ENCODE assay signal across 8 cellular contexts in genomic region chr4:16224264-16224663, GRCh38. TPM values are rescaled to one million over a fixed set of nuclear protein-coding genes. Genes with fewer than 3 reads are reported as not detected.
DNase-seq lines count a peak whose midpoint lies in the region; ATAC-seq and TF ChIP-seq lines count a peak whose summit lies in the region.

No MANE protein-coding gene starts in this region.

- peak overlapping the region in 10 of 11 experiments; percentile 42 to 97 (median 95); a peak in 18 of 22 replicates for H3K27ac ChIP-seq in BLaER1 treated with 17β-estradiol and CSF1 and Interleukin-3, amounts not matched to agents 10 nM and 100 nM
- peak overlapping the region; percentile 72 for H3K27ac ChIP-seq in KOPT-K1 (ENCODE audit: low read depth, low read length, poor library complexity, severe bottlenecking)
- H3K27ac ChIP-seq in mammary epithelial cell (ENCODE audit: insufficient read depth, low read depth, low read length), result no peak overlapping the region
- peak overlapping the region in 1 of 2 donors; percentile 95 for H3K27ac ChIP-seq in mucosa of rectum (ENCODE audit: low read depth in 2 of 2, low read length in 2 of 2)

- in situ Hi-C loops in mammary epithelial cell (cut with MboI; ENCODE audit: low sequenced_read_pairs in 2 of 2), result no loop called here

- intact Hi-C loops in mammary epithelial cell (cut with micrococcal nuclease), result no loop called here

- CTCF ChIA-PET in mammary epithelial cell (lab: Charles Lee; ENCODE audit: low non-redundant PET), result no interaction called here

- dilution Hi-C loops in mammary epithelial cell (cut with HindIII; ENCODE audit: low sequenced_read_pairs), result no loop called here

- DNase-seq in mammary epithelial cell (no peak), GOT3 (lab: John Stamatoyannopoulos, UW) (no peak), SW480 (ENCODE audit: low spot score) (no peak)
- no peak for DNase-seq in effector CD4-positive, alpha-beta T cell

- H3K9me3 ChIP-seq in BLaER1 treated with 17β-estradiol and CSF1 and Interleukin-3, amounts not matched to agents 10 nM and 100 nM (replicated peaks in 1 of 11), result no peaks in the 10 kb centered on the region
- H3K9me3 ChIP-seq in KOPT-K1 (ENCODE audit: insufficient read depth, low read length, poor library complexity, severe bottlenecking) (no peaks in the 10 kb centered on the region), mammary epithelial cell (replicated peaks; ENCODE audit: insufficient read depth, low read length) (no peaks in the 10 kb centered on the region), mucosa of rectum (ENCODE audit: control insufficient read depth in 2 of 2, low read length in 2 of 2) (no peaks in the 10 kb centered on the region)

- peaks cover 14 to 36% (median 27%) of the 10 kb centered on the region in 10 experiments for H3K4me1 ChIP-seq in BLaER1 treated with 17β-estradiol and CSF1 and Interleukin-3, amounts not matched to agents 10 nM and 100 nM
- H3K4me1 ChIP-seq in mammary epithelial cell (ENCODE audit: insufficient read depth, low read length) (no peaks in the 10 kb centered on the region), mucosa of rectum (ENCODE audit: control insufficient read depth in 2 of 2, insufficient read depth in 2 of 2, low read length in 2 of 2) (peaks cover 16 to 38% of the 10 kb centered on the region in 2 donors)

- WGBS in mammary epithelial cell (ENCODE audit: low coverage, missing lambda C conversion rate), result 97% methylated on average over 2 of the region's 3 CpGs

- peak overlapping the region; percentile 81 to 94 (median 89) for H3K4me3 ChIP-seq in BLaER1 treated with 17β-estradiol and CSF1 and Interleukin-3, amounts not matched to agents 10 nM and 100 nM
- H3K4me3 ChIP-seq in mammary epithelial cell (replicated peaks in 1 of 3; ENCODE audit: insufficient read depth in 1 of 3, low read depth in 2 of 3, low read length in 3 of 3) (no peak overlapping the region), mucosa of rectum (ENCODE audit: low read length in 2 of 2) (peak overlapping the region; percentile 79 to 94)

- peaks cover 63% of the 10 kb centered on the region for H3K79me2 ChIP-seq in mammary epithelial cell (ENCODE audit: insufficient read depth, low read length)

- H3K9ac ChIP-seq in BLaER1 treated with 17β-estradiol and CSF1 and Interleukin-3, amounts not matched to agents 10 nM and 100 nM, result peak overlapping the region; percentile 7 to 98 (median 94); a peak in 18 of 22 replicates
- H3K9ac ChIP-seq in mammary epithelial cell (ENCODE audit: insufficient read depth, low read length) (no peak overlapping the region), mucosa of rectum (ENCODE audit: low read depth in 1 of 2, low read length in 2 of 2) (peak overlapping the region in 1 of 2 donors; percentile 87)

- peaks cover 55 to 70% (median 68%) of the 10 kb centered on the region in 11 experiments for H3K27me3 ChIP-seq in BLaER1 treated with 17β-estradiol and CSF1 and Interleukin-3, amounts not matched to agents 10 nM and 100 nM
- H3K27me3 ChIP-seq in mammary epithelial cell (ENCODE audit: insufficient read depth, low read length) (no peaks in the 10 kb centered on the region), mucosa of rectum (ENCODE audit: control insufficient read depth in 2 of 2, insufficient read depth in 2 of 2, low read length in 2 of 2) (no peaks in the 10 kb centered on the region)

- no TSS peak for BruUV-seq in mammary epithelial cell (replicated peaks; lab: Mats Ljungman, UMichigan)

- H3K4me2 ChIP-seq in BLaER1 treated with 17β-estradiol and CSF1 and Interleukin-3, amounts not matched to agents 10 nM and 100 nM, result peak overlapping the region; percentile 74 to 92 (median 88)
- peak overlapping the region; percentile 34 for H3K4me2 ChIP-seq in mammary epithelial cell (ENCODE audit: insufficient read depth, low read depth, low read length)

- no peak for TF ChIP-seq CTCF in mammary epithelial cell (conservative IDR thresholded peaks at IDR 0.05 in 1 of 2, IDR thresholded peaks at IDR 0.05 in 1 of 2; ENCODE audit: extremely low read depth in 1 of 2, insufficient read depth in 1 of 2, low read depth in 1 of 2, low read length in 2 of 2)

- no peak overlapping the region for H2AFZ ChIP-seq in mammary epithelial cell (ENCODE audit: low read depth, low read length)

- peaks cover 0 to 37% (median 18%) of the 10 kb centered on the region in 11 experiments; a peak in 15 of 22 replicates for H4K20me1 ChIP-seq in BLaER1 treated with 17β-estradiol and CSF1 and Interleukin-3, amounts not matched to agents 10 nM and 100 nM
- no peaks in the 10 kb centered on the region for H4K20me1 ChIP-seq in mammary epithelial cell (ENCODE audit: insufficient read depth, low read length)

- ATAC-seq in HG02642 (IDR thresholded peaks at IDR 0.05; ENCODE audit: poor library complexity, unreplicated experiment), result no peak

- H3K36me3 ChIP-seq in BLaER1 treated with 17β-estradiol and CSF1 and Interleukin-3, amounts not matched to agents 10 nM and 100 nM, result peaks cover 0 to 15% (median 3%) of the 10 kb centered on the region in 11 experiments; a peak in 6 of 22 replicates
- H3K36me3 ChIP-seq in KOPT-K1 (ENCODE audit: insufficient read depth, low read length) (peaks cover 18% of the 10 kb centered on the region), mammary epithelial cell (ENCODE audit: insufficient read depth, low read length) (no peaks in the 10 kb centered on the region), mucosa of rectum (ENCODE audit: control insufficient read depth in 2 of 2, insufficient read depth in 2 of 2, low read length in 2 of 2) (peaks cover 0 to 6% of the 10 kb centered on the region in 2 donors)

RNA-seq across cellular contexts. Expression of gene TAPT1, which starts 2.0 kb away (rescaled TPM):
- 10 to 100 TPM; 16.2 to 21.1 TPM for total RNA-seq in mammary epithelial cell
- 7.8 TPM for polyA plus RNA-seq in mammary epithelial cell
- polyA minus RNA-seq in mammary epithelial cell, result 7.9 TPM

Comparison
In these comparisons a context has a peak if more than half of its experiments do, and no peak if none do; other contexts are left out.
1. H3K4me3 ChIP-seq: peak in BLaER1 treated with 17β-estradiol and CSF1 and Interleukin-3, amounts not matched to agents 10 nM and 100 nM (10 of 10) and mucosa of rectum (2 of 2); none in mammary epithelial cell (0 of 3).